19 cellular contexts compared by ENCODE assay signal in the genomic region with DNA sequence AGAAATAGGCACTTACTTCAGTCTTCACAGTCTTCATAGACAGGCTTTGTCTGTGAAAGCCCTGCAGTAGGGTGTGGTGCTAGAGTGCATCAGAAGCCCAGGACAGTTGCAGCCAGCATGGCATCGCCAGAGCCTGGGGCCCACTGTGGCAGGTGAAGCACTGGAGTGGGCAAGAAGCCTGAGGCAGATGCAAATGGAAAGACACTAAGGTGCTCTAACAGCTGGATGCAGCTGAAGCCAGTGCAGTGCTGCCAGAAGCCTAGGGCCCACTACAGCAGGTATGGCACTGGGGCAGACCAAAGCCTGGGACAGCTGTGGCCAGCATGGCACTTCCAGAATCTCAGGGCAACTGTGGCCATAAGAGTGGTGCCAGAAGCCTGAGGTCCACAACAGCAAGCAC.
DNase-seq lines count a peak whose midpoint lies in the region; ATAC-seq, FAIRE-seq and TF ChIP-seq lines count a peak whose summit lies in the region.
"Had no signal": no experiment of that assay in that cellular context is flagged by ENCODE, and none has a peak within 500 bp of the region (broad histone marks: within the 10 kb centered on the region; RNA-seq: fewer than 3 reads in every experiment).

No MANE protein-coding gene starts in this region.

- TF ChIP-seq CTCF in DND-41 (IDR thresholded peaks at IDR 0.05; ENCODE audit: borderline replicate concordance, extremely low read depth, low read length, poor library complexity, severe bottlenecking) (no peak), kidney (IDR thresholded peaks at IDR 0.05; ENCODE audit: borderline replicate concordance, extremely low read depth, insufficient read depth) (no peak), upper lobe of right lung (IDR thresholded peaks at IDR 0.05) (no peak), esophagus muscularis mucosa (IDR thresholded peaks at IDR 0.05) (no peak)

- no peak for FAIRE-seq in kidney (lab: Jason Lieb, UNC)
- FAIRE-seq: GM12878, H1 had no signal

- H3K9ac ChIP-seq in BLaER1 treated with 17β-estradiol and CSF1 and Interleukin-3, amounts not matched to agents 10 nM and 100 nM = no peak overlapping the region
- H3K9ac ChIP-seq in DND-41 (ENCODE audit: low read depth, low read length) (peak overlapping the region; percentile 33; the same call in 1 of the 2 replicates), kidney (ENCODE audit: low read length in 2 of 2) (no peak overlapping the region)
- H3K9ac ChIP-seq: GM23248 had no signal

- no peak overlapping the region for H3K27ac ChIP-seq in BLaER1 treated with 17β-estradiol and CSF1 and Interleukin-3, amounts not matched to agents 10 nM and 100 nM
- H3K27ac ChIP-seq in DND-41 (ENCODE audit: low read length) (peak overlapping the region; percentile 92), kidney (ENCODE audit: low read depth in 2 of 2, low read length in 2 of 2) (no peak overlapping the region), upper lobe of right lung (no peak overlapping the region), esophagus muscularis mucosa (replicated peaks in 1 of 4) (no peak overlapping the region)
- H3K27ac ChIP-seq: GM23248 had no signal

- peak overlapping the region; percentile 15; the same call in 1 of the 2 replicates for H2AFZ ChIP-seq in DND-41 (ENCODE audit: low read depth, low read length)
- H2AFZ ChIP-seq: GM23248 had no signal

- H3K9me3 ChIP-seq in BLaER1 treated with 17β-estradiol and CSF1 and Interleukin-3, amounts not matched to agents 10 nM and 100 nM (replicated peaks in 1 of 11) = peaks cover 36 to 58% (median 56%) of the 10 kb centered on the region in 11 experiments
- peaks cover 23% of the 10 kb centered on the region for H3K9me3 ChIP-seq in DND-41 (ENCODE audit: insufficient read depth, low read length, severe bottlenecking)
- peaks cover 0 to 8% of the 10 kb centered on the region in 2 donors for H3K9me3 ChIP-seq in kidney (ENCODE audit: control insufficient read depth in 1 of 2, low read length in 2 of 2)
- H3K9me3 ChIP-seq in upper lobe of right lung = peaks cover 4% of the 10 kb centered on the region
- H3K9me3 ChIP-seq in esophagus muscularis mucosa = peaks cover 0 to 33% (median 14%) of the 10 kb centered on the region in 4 donors
- H3K9me3 ChIP-seq: Caco-2 had no signal

- peak overlapping the region in 6 of 11 experiments; percentile 3 to 54 (median 51); a peak in 9 of 22 replicates for H3K4me2 ChIP-seq in BLaER1 treated with 17β-estradiol and CSF1 and Interleukin-3, amounts not matched to agents 10 nM and 100 nM
- peak overlapping the region; percentile 27; the same call in 1 of the 2 replicates for H3K4me2 ChIP-seq in DND-41 (ENCODE audit: insufficient read depth, low read length)

- no peaks in the 10 kb centered on the region for H3K79me2 ChIP-seq in DND-41 (ENCODE audit: insufficient read depth, low read length)

- H3K27me3 ChIP-seq in BLaER1 treated with 17β-estradiol and CSF1 and Interleukin-3, amounts not matched to agents 10 nM and 100 nM = no peaks in the 10 kb centered on the region
- no peaks in the 10 kb centered on the region for H3K27me3 ChIP-seq in DND-41 (ENCODE audit: insufficient read depth, low read length, poor library complexity)
- H3K27me3 ChIP-seq in upper lobe of right lung = no peaks in the 10 kb centered on the region
- no peaks in the 10 kb centered on the region for H3K27me3 ChIP-seq in esophagus muscularis mucosa

- no peak for TF ChIP-seq EP300 in esophagus muscularis mucosa (IDR thresholded peaks at IDR 0.05)

- no peak for TF ChIP-seq POLR2A in esophagus muscularis mucosa (IDR thresholded peaks at IDR 0.05; ENCODE audit: low read depth)

- ATAC-seq in DND-41 (ENCODE audit: insufficient read depth, low read depth) (peak; percentile 15; the same call in 2 of the 3 replicates), upper lobe of right lung (peak; percentile 26), GM21723 (IDR thresholded peaks at IDR 0.05; ENCODE audit: unreplicated experiment) (no peak), GM21381 (IDR thresholded peaks at IDR 0.05; ENCODE audit: unreplicated experiment) (no peak)
- ATAC-seq: CD8-positive, alpha-beta T cell; GM12878 had no signal

- H3K4me1 ChIP-seq in BLaER1 treated with 17β-estradiol and CSF1 and Interleukin-3, amounts not matched to agents 10 nM and 100 nM = peaks cover 0 to 18% (median 9%) of the 10 kb centered on the region in 10 experiments; a peak in 13 of 20 replicates
- H3K4me1 ChIP-seq in DND-41 (ENCODE audit: insufficient read depth, low read length) = peaks cover 18% of the 10 kb centered on the region
- no peaks in the 10 kb centered on the region for H3K4me1 ChIP-seq in kidney (ENCODE audit: control insufficient read depth in 1 of 2, insufficient read depth in 1 of 2, low read depth in 1 of 2, low read length in 2 of 2)
- no peaks in the 10 kb centered on the region for H3K4me1 ChIP-seq in upper lobe of right lung
- no peaks in the 10 kb centered on the region for H3K4me1 ChIP-seq in esophagus muscularis mucosa
- H3K4me1 ChIP-seq: Caco-2 had no signal

- intact Hi-C loops in kidney (cut with DNase I) (no loop called here), upper lobe of right lung (cut with DNase I) (no loop called here), esophagus muscularis mucosa (cut with DNase I) (no loop called here)

- no CpG with 5 or more reads among the region's 1 CpG for WGBS in esophagus muscularis mucosa

- H3K4me3 ChIP-seq in BLaER1 treated with 17β-estradiol and CSF1 and Interleukin-3, amounts not matched to agents 10 nM and 100 nM = no peak overlapping the region
- H3K4me3 ChIP-seq in DND-41 (ENCODE audit: low read depth in 1 of 2, low read length in 2 of 2) (peak overlapping the region in 1 of 2 experiments; percentile 25; a peak in 1 of 4 replicates), kidney (ENCODE audit: low read length in 2 of 2) (no peak overlapping the region), upper lobe of right lung (no peak overlapping the region), esophagus muscularis mucosa (no peak overlapping the region)
- H3K4me3 ChIP-seq: GM12878, GM23248 had no signal

- H3K36me3 ChIP-seq in BLaER1 treated with 17β-estradiol and CSF1 and Interleukin-3, amounts not matched to agents 10 nM and 100 nM = peaks cover 28 to 86% (median 65%) of the 10 kb centered on the region in 11 experiments
- H3K36me3 ChIP-seq in DND-41 (ENCODE audit: insufficient read depth, low read length) (no peaks in the 10 kb centered on the region), kidney (ENCODE audit: control insufficient read depth in 1 of 2, insufficient read depth in 2 of 2, low read length in 2 of 2) (no peaks in the 10 kb centered on the region), upper lobe of right lung (no peaks in the 10 kb centered on the region), esophagus muscularis mucosa (no peaks in the 10 kb centered on the region)

- peak; percentile 9 for DNase-seq in DND-41
- peak; percentile 58 for DNase-seq in kidney
- DNase-seq in upper lobe of right lung = no peak
- DNase-seq in esophagus muscularis mucosa (ENCODE audit: extremely low spot score) = no peak
- DNase-seq: C1 segment of cervical spinal cord; Caco-2; CD4-positive, CD25-positive, alpha-beta regulatory T cell; CD8-positive, alpha-beta T cell; DMS153; EL; GDM1; GM23248; H7; HCEC 1CT had no signal

- H4K20me1 ChIP-seq in BLaER1 treated with 17β-estradiol and CSF1 and Interleukin-3, amounts not matched to agents 10 nM and 100 nM = peaks cover 0 to 4% (median 0%) of the 10 kb centered on the region in 11 experiments; a peak in 1 of 22 replicates
- no peaks in the 10 kb centered on the region for H4K20me1 ChIP-seq in DND-41 (ENCODE audit: insufficient read depth, low read length)

Comparison
In these comparisons a context has a peak if more than half of its experiments do, and no peak if none do; other contexts are left out.
1. ATAC-seq: peak in DND-41 (single experiment) and upper lobe of right lung (single experiment); none in GM21723 (single experiment) and GM21381 (single experiment).
2. DNase-seq: peak in DND-41 (single experiment) and kidney (single experiment); none in upper lobe of right lung (single experiment) and esophagus muscularis mucosa (single experiment).